19 cellular contexts compared by ENCODE assay signal in genomic region chr12:34604227-34604626, GRCh38.
DNase-seq lines count a peak whose midpoint lies in the region; ATAC-seq, FAIRE-seq and TF ChIP-seq lines count a peak whose summit lies in the region.
"Had no signal": no experiment of that assay in that cellular context is flagged by ENCODE, and none has a peak within 500 bp of the region (broad histone marks: within the 10 kb centered on the region; RNA-seq: fewer than 3 reads in every experiment).

No MANE protein-coding gene starts in this region.

- peaks cover 8% of the 10 kb centered on the region for H3K4me1 ChIP-seq in Panc1 (ENCODE audit: control insufficient read depth, insufficient read depth, low read length)
- no peaks in the 10 kb centered on the region for H3K4me1 ChIP-seq in small intestine (ENCODE audit: control insufficient read depth in 2 of 2, insufficient read depth in 1 of 2, low read depth in 1 of 2, low read length in 1 of 2)
- H3K4me1 ChIP-seq: A549, BLaER1, SJSA1 had no signal

- no peak for FAIRE-seq in small intestine (lab: Jason Lieb, UNC)
- FAIRE-seq: A549 had no signal

- TF ChIP-seq CTCF in Panc1 (IDR thresholded peaks at IDR 0.05), result no peak

- ATAC-seq in Panc1, result peak; percentile 17; the same call in 1 of the 2 replicates
- ATAC-seq in stimulated activated effector memory CD8-positive, alpha-beta T cell treated with anti-CD3 and anti-CD28 coated beads, Interleukin-12 subunit alpha, Interleukin-12 subunit beta, amount 100 ng/mL, for 72 hours, result no peak
- ATAC-seq: A549 had no signal

- no peak overlapping the region for H3K4me3 ChIP-seq in Panc1 (ENCODE audit: low read depth in 2 of 2, low read length in 2 of 2)
- no peak overlapping the region for H3K4me3 ChIP-seq in small intestine (ENCODE audit: low read depth in 1 of 2, low read length in 2 of 2)
- H3K4me3 ChIP-seq: A549, BLaER1, SJSA1 had no signal

- intact Hi-C loops in Panc1 (cut with micrococcal nuclease; ENCODE audit: unreplicated experiment), result loop anchor here (5.0 kb wide), 1 partner anchor 267 kb away; no protein-coding TSS in a partner anchor

- DNase-seq in activated T-cell treated with anti-CD3 and anti-CD28 coated beads, Interleukin-2, amount 50 U/mL, for 24 hours, result peak; percentile 5
- DNase-seq in activated T-cell treated with anti-CD3 and anti-CD28 coated beads, Interleukin-2, amount 50 U/mL, for 48 hours, result no peak
- DNase-seq in Panc1 (ENCODE audit: low read depth, low spot score), result no peak
- peak; percentile 67 for DNase-seq in mesenteric fat pad (ENCODE audit: low spot score)
- DNase-seq in stimulated activated effector memory CD8-positive, alpha-beta T cell treated with anti-CD3 and anti-CD28 coated beads, Interleukin-12 subunit alpha, Interleukin-12 subunit beta, amount 100 ng/mL, for 72 hours (ENCODE audit: low spot score in 2 of 2), result no peak
- no peak for DNase-seq in small intestine
- no peak for DNase-seq in pons (ENCODE audit: low spot score)
- DNase-seq: Calu3; CD4-positive, alpha-beta memory T cell; DMS79 treated with DMSO at 0.1 percent for 48 hours; HFFc6; KG1; NCI-H1417; NCI-H187; NCI-H2107; NCI-H510A had no signal

- H3K9me3 Mint-ChIP-seq in activated T-cell treated with anti-CD3 and anti-CD28 coated beads, Interleukin-2, amount 50 U/mL, for 24 hours, result peaks cover 36% of the 10 kb centered on the region
- H3K9me3 Mint-ChIP-seq in stimulated activated effector memory CD8-positive, alpha-beta T cell treated with anti-CD3 and anti-CD28 coated beads, Interleukin-12 subunit alpha, Interleukin-12 subunit beta, amount 100 ng/mL, for 72 hours, result peaks cover 45% of the 10 kb centered on the region

- no peaks in the 10 kb centered on the region for H3K36me3 ChIP-seq in Panc1 (ENCODE audit: control insufficient read depth, insufficient read depth, low read length)
- no peaks in the 10 kb centered on the region for H3K36me3 ChIP-seq in small intestine (ENCODE audit: control insufficient read depth in 2 of 2, insufficient read depth in 2 of 2, low read length in 2 of 2)
- H3K36me3 ChIP-seq: BLaER1, SJSA1 had no signal

- no peaks in the 10 kb centered on the region for H3K27me3 Mint-ChIP-seq in activated T-cell treated with anti-CD3 and anti-CD28 coated beads, Interleukin-2, amount 50 U/mL, for 24 hours
- H3K27me3 Mint-ChIP-seq: CD4-positive, alpha-beta memory T cell had no signal

- H3K36me3 Mint-ChIP-seq in activated T-cell treated with anti-CD3 and anti-CD28 coated beads, Interleukin-2, amount 50 U/mL, for 24 hours (ENCODE audit: low read depth), result no peaks in the 10 kb centered on the region
- no peaks in the 10 kb centered on the region for H3K36me3 Mint-ChIP-seq in stimulated activated effector memory CD8-positive, alpha-beta T cell treated with anti-CD3 and anti-CD28 coated beads, Interleukin-12 subunit alpha, Interleukin-12 subunit beta, amount 100 ng/mL, for 72 hours
- H3K36me3 Mint-ChIP-seq: CD4-positive, alpha-beta memory T cell had no signal

- no peaks in the 10 kb centered on the region for H3K4me1 Mint-ChIP-seq in activated T-cell treated with anti-CD3 and anti-CD28 coated beads, Interleukin-2, amount 50 U/mL, for 24 hours (ENCODE audit: low read depth)
- H3K4me1 Mint-ChIP-seq in stimulated activated effector memory CD8-positive, alpha-beta T cell treated with anti-CD3 and anti-CD28 coated beads, Interleukin-12 subunit alpha, Interleukin-12 subunit beta, amount 100 ng/mL, for 72 hours, result no peaks in the 10 kb centered on the region
- H3K4me1 Mint-ChIP-seq: CD4-positive, alpha-beta memory T cell had no signal

- POLR2A ChIA-PET in Panc1 (lab: Charles Lee), result no interaction called here

- no TSS peak for BruUV-seq in Panc1 (replicated peaks; lab: Mats Ljungman, UMichigan)

- H3K27me3 ChIP-seq in Panc1 (ENCODE audit: control insufficient read depth, insufficient read depth, low read length) (peaks cover 9% of the 10 kb centered on the region; the same call in 1 of the 2 replicates), small intestine (ENCODE audit: control insufficient read depth in 2 of 2, insufficient read depth in 2 of 2, low read length in 2 of 2) (no peaks in the 10 kb centered on the region)
- H3K27me3 ChIP-seq: BLaER1, SJSA1 had no signal

- no peaks in the 10 kb centered on the region for H3K9me3 ChIP-seq in Panc1 (ENCODE audit: control insufficient read depth, insufficient read depth, low read depth, low read length)
- no peaks in the 10 kb centered on the region for H3K9me3 ChIP-seq in small intestine (ENCODE audit: control insufficient read depth, low read depth)
- H3K9me3 ChIP-seq: A549 had no signal

- in situ Hi-C loops in Panc1 (cut with HindIII; ENCODE audit: low pct_unique_long_range_greater_than_20kb, low sequenced_read_pairs), result no loop called here

- 38 to 50% (median 40%) methylated on average over 7 of the region's 7 CpGs for WGBS in small intestine, 3 donors

- no peak overlapping the region for H3K27ac Mint-ChIP-seq in activated T-cell treated with anti-CD3 and anti-CD28 coated beads, Interleukin-2, amount 50 U/mL, for 24 hours
- no peak overlapping the region for H3K27ac Mint-ChIP-seq in stimulated activated effector memory CD8-positive, alpha-beta T cell treated with anti-CD3 and anti-CD28 coated beads, Interleukin-12 subunit alpha, Interleukin-12 subunit beta, amount 100 ng/mL, for 72 hours
- H3K27ac Mint-ChIP-seq: CD4-positive, alpha-beta memory T cell; HFFc6 had no signal

- H3K27ac ChIP-seq in Panc1 (ENCODE audit: low read length), result no peak overlapping the region
- H3K27ac ChIP-seq in small intestine (ENCODE audit: low read depth in 1 of 2, low read length in 1 of 2), result no peak overlapping the region
- H3K27ac ChIP-seq: A549, BLaER1, SJSA1 had no signal

- H3K4me3 Mint-ChIP-seq in activated T-cell treated with anti-CD3 and anti-CD28 coated beads, Interleukin-2, amount 50 U/mL, for 24 hours, result no peak overlapping the region
- H3K4me3 Mint-ChIP-seq in stimulated activated effector memory CD8-positive, alpha-beta T cell treated with anti-CD3 and anti-CD28 coated beads, Interleukin-12 subunit alpha, Interleukin-12 subunit beta, amount 100 ng/mL, for 72 hours, result no peak overlapping the region
- H3K4me3 Mint-ChIP-seq: HFFc6 had no signal

- CTCF ChIA-PET in Panc1 (lab: Charles Lee), result no interaction called here

Comparison
In these comparisons a context has a peak if more than half of its experiments do, and no peak if none do; other contexts are left out.
1. DNase-seq: peak in activated T-cell treated with anti-CD3 and anti-CD28 coated beads, Interleukin-2, amount 50 U/mL, for 24 hours (single experiment) and mesenteric fat pad (single experiment); none in activated T-cell treated with anti-CD3 and anti-CD28 coated beads, Interleukin-2, amount 50 U/mL, for 48 hours (0 of 2), Panc1 (single experiment), stimulated activated effector memory CD8-positive, alpha-beta T cell treated with anti-CD3 and anti-CD28 coated beads, Interleukin-12 subunit alpha, Interleukin-12 subunit beta, amount 100 ng/mL, for 72 hours (0 of 2), small intestine (single experiment) and pons (single experiment).